Comparison of ENCODE assay signal across 20 cellular contexts in genomic region chr22:39208013-39208680, GRCh38. TPM values are rescaled to one million over a fixed set of nuclear protein-coding genes. Genes with fewer than 3 reads are reported as not detected.
DNase-seq lines count a peak whose midpoint lies in the region; ATAC-seq and TF ChIP-seq lines count a peak whose summit lies in the region.
"Had no signal": no experiment of that assay in that cellular context is flagged by ENCODE, and none has a peak within 500 bp of the region (broad histone marks: within the 10 kb centered on the region; RNA-seq: fewer than 3 reads in every experiment).

No MANE protein-coding gene starts in this region.

- no peak overlapping the region for H2BK15ac ChIP-seq in IMR-90 (ENCODE audit: low read depth, low read length)

- H3K27me3 ChIP-seq in IMR-90 (ENCODE audit: control insufficient read depth, insufficient read depth, low read length): no peaks in the 10 kb centered on the region; the same call in 1 of the 2 replicates
- H3K27me3 ChIP-seq: upper lobe of left lung had no signal

- H3K4me3 Mint-ChIP-seq in immature natural killer cell (peak overlapping the region in 3 of 5 donors; percentile 52 to 69 (median 61)), progenitor cell of endocrine pancreas (ENCODE audit: low read depth) (no peak overlapping the region)
- H3K4me3 Mint-ChIP-seq: nephron progenitor cell; T-helper 1 cell treated with Interleukin-12 subunit alpha and Interleukin-12 subunit beta and Interleukin-4 antibody, amounts not matched to agents 30 μg/mL and 1 μg/mL, for 36 hours had no signal

- POLR2A ChIA-PET in IMR-90 (lab: Charles Lee; ENCODE audit: unreplicated experiment): no interaction called here

- no peak overlapping the region for H4K91ac ChIP-seq in IMR-90 (ENCODE audit: insufficient read depth, low read depth, low read length)

- no peak for TF ChIP-seq RAD21 in IMR-90 (IDR thresholded peaks at IDR 0.05; ENCODE audit: low read length)

- no peak overlapping the region for H2AFZ ChIP-seq in IMR-90 (replicated peaks; ENCODE audit: low read length, poor library complexity)

- H2AK9ac ChIP-seq in IMR-90 (replicated peaks; ENCODE audit: low read depth, low read length, poor library complexity): no peak overlapping the region

- no peaks in the 10 kb centered on the region for H4K20me1 ChIP-seq in IMR-90 (ENCODE audit: insufficient read depth, low read length)

- BruUV-seq in IMR-90 (replicated peaks; lab: Mats Ljungman, UMichigan): no TSS peak

- no peak overlapping the region for H3K23ac ChIP-seq in IMR-90 (ENCODE audit: low read depth, low read length)

- intact Hi-C loops in IMR-90 (cut with micrococcal nuclease): no loop called here

- no peak overlapping the region for H3K14ac ChIP-seq in IMR-90 (replicated peaks; ENCODE audit: low read depth, low read length)

- no peak for TF ChIP-seq CTCF in IMR-90 (conservative IDR thresholded peaks at IDR 0.05; ENCODE audit: low read depth, low read length)
- no peak for TF ChIP-seq CTCF in progenitor cell of endocrine pancreas (IDR thresholded peaks at IDR 0.05; ENCODE audit: unreplicated experiment)
- no peak for TF ChIP-seq CTCF in omental fat pad (IDR thresholded peaks at IDR 0.05)

- no peak overlapping the region for H3K9ac ChIP-seq in IMR-90 (ENCODE audit: low read depth, low read length)

- H3K4me2 ChIP-seq in IMR-90 (ENCODE audit: low read depth, low read length): no peak overlapping the region

- H3K27ac ChIP-seq in IMR-90 (ENCODE audit: insufficient read depth, low read length): no peak overlapping the region
- H3K27ac ChIP-seq: upper lobe of left lung had no signal

- TF ChIP-seq POLR2A in IMR-90 (IDR thresholded peaks at IDR 0.05; ENCODE audit: low read depth, low read length): no peak

- no peak overlapping the region for H3K56ac ChIP-seq in IMR-90 (ENCODE audit: extremely low read depth, insufficient read depth, low read length)

- no peak overlapping the region for H2BK120ac ChIP-seq in IMR-90 (ENCODE audit: low read depth, low read length)

- peaks cover 9% of the 10 kb centered on the region for H3K4me1 ChIP-seq in IMR-90 (ENCODE audit: control insufficient read depth, insufficient read depth, low read length)

- DNase-seq in activated CD4-positive, CD25-positive, alpha-beta regulatory T cell treated with anti-CD3 and anti-CD28 coated beads, Interleukin-2, amount 50 U/mL, for 72 hours: peak; percentile 23
- no peak for DNase-seq in IMR-90
- no peak for DNase-seq in immature natural killer cell
- no peak for DNase-seq in progenitor cell of endocrine pancreas (ENCODE audit: low spot score, unreplicated experiment)
- no peak for DNase-seq in stimulated activated CD4-positive, alpha-beta T cell treated with anti-CD3 and anti-CD28 coated beads, Interleukin-2, amount 100 ng/mL, for 48 hours
- no peak for DNase-seq in omental fat pad (ENCODE audit: low spot score)
- DNase-seq: activated CD4-positive, alpha-beta T cell treated with anti-CD3 and anti-CD28 coated beads for 1 hour; activated CD8-positive, alpha-beta memory T cell treated with anti-CD3 and anti-CD28 coated beads, Interleukin-2, amount 50 U/mL, for 48 hours; activated naive CD4-positive, alpha-beta T cell treated with anti-CD3 and anti-CD28 coated beads, Interleukin-2, amount 50 U/mL, for 16 hours; NCI-H1930; nephron progenitor cell; stimulated activated CD4-positive, alpha-beta T cell treated with anti-CD3 and anti-CD28 coated beads, Interleukin-15, amount 100 ng/mL, for 24 hours; stimulated activated naive CD4-positive, alpha-beta T cell treated with Interleukin-2 at 50 U/mL for 16 hours had no signal

- H3K9me3 Mint-ChIP-seq in immature natural killer cell (no peaks in the 10 kb centered on the region), progenitor cell of endocrine pancreas (ENCODE audit: low read depth) (no peaks in the 10 kb centered on the region)
- H3K9me3 Mint-ChIP-seq: nephron progenitor cell; T-helper 1 cell treated with Interleukin-12 subunit alpha and Interleukin-12 subunit beta and Interleukin-4 antibody, amounts not matched to agents 30 μg/mL and 1 μg/mL, for 36 hours had no signal

- H3K36me3 Mint-ChIP-seq in immature natural killer cell (no peaks in the 10 kb centered on the region), progenitor cell of endocrine pancreas (ENCODE audit: insufficient read depth) (no peaks in the 10 kb centered on the region)
- H3K36me3 Mint-ChIP-seq: CD14-positive monocyte had no signal

- WGBS in IMR-90 (ENCODE audit: extremely low coverage in 2 of 2, insufficient read length in 1 of 2), 2 experiments: 94% methylated on average over 3 of the region's 11 CpGs; no CpG with 5 or more reads in 1 of the 2 experiments

- H3K4me3 ChIP-seq in IMR-90 (ENCODE audit: insufficient read depth, low read depth, low read length): no peak overlapping the region
- H3K4me3 ChIP-seq: upper lobe of left lung had no signal

- no peak for ATAC-seq in activated CD4-positive, CD25-positive, alpha-beta regulatory T cell treated with anti-CD3 and anti-CD28 coated beads, Interleukin-2, amount 50 U/mL, for 24 hours
- ATAC-seq in IMR-90 (ENCODE audit: low read depth) (no peak), GM19351 (IDR thresholded peaks at IDR 0.05; ENCODE audit: unreplicated experiment) (no peak), omental fat pad (ENCODE audit: low FRiP score) (no peak)
- ATAC-seq: Right ventricle myocardium inferior had no signal

- no peaks in the 10 kb centered on the region for H3K9me3 ChIP-seq in IMR-90 (ENCODE audit: control insufficient read depth, insufficient read depth, low read length)
- H3K9me3 ChIP-seq: upper lobe of left lung had no signal

- H2AK5ac ChIP-seq in IMR-90 (ENCODE audit: low read depth, low read length): peak overlapping the region; percentile 54

- no peaks in the 10 kb centered on the region for H3K79me1 ChIP-seq in IMR-90 (ENCODE audit: low read depth in 1 of 2, low read length in 2 of 2)

- peaks cover 39 to 45% of the 10 kb centered on the region in 2 donors for H3K4me1 Mint-ChIP-seq in immature natural killer cell
- H3K4me1 Mint-ChIP-seq in progenitor cell of endocrine pancreas (ENCODE audit: low read depth): peaks cover 7% of the 10 kb centered on the region

- H4K8ac ChIP-seq in IMR-90 (ENCODE audit: low read depth in 2 of 2, low read length in 2 of 2): no peak overlapping the region

- no peak overlapping the region for H3K18ac ChIP-seq in IMR-90 (ENCODE audit: low read depth, low read length)

- CTCF ChIA-PET in IMR-90 (lab: Yijun Ruan, JAX): no interaction called here

- no peak overlapping the region for H2BK20ac ChIP-seq in IMR-90 (ENCODE audit: low read depth, low read length)

- peaks cover 12% of the 10 kb centered on the region for H3K9me1 ChIP-seq in IMR-90 (ENCODE audit: insufficient read depth, low read length)

- peak overlapping the region in 4 of 6 donors; percentile 43 to 87 (median 60) for H3K27ac Mint-ChIP-seq in immature natural killer cell
- H3K27ac Mint-ChIP-seq in progenitor cell of endocrine pancreas: peak overlapping the region; percentile 76
- H3K27ac Mint-ChIP-seq: CD14-positive monocyte; nephron progenitor cell; T-helper 1 cell treated with Interleukin-12 subunit alpha and Interleukin-12 subunit beta and Interleukin-4 antibody, amounts not matched to agents 30 μg/mL and 1 μg/mL, for 36 hours had no signal

- H3K27me3 Mint-ChIP-seq in immature natural killer cell (ENCODE audit: low read depth in 3 of 3): peaks cover 14 to 32% (median 14%) of the 10 kb centered on the region in 3 donors
- no peaks in the 10 kb centered on the region for H3K27me3 Mint-ChIP-seq in progenitor cell of endocrine pancreas

- no peak overlapping the region; the same call in 1 of the 2 replicates for H3K4ac ChIP-seq in IMR-90 (ENCODE audit: low read depth, low read length)

- in situ Hi-C loops in IMR-90 (cut with MboI; ENCODE audit: low sequenced_read_pairs): no loop called here

- H3K36me3 ChIP-seq in IMR-90 (ENCODE audit: control insufficient read depth, insufficient read depth, low read length): no peaks in the 10 kb centered on the region
- H3K36me3 ChIP-seq: upper lobe of left lung had no signal

- dilution Hi-C loops in IMR-90 (cut with HindIII; ENCODE audit: low sequenced_read_pairs, unreplicated experiment): no loop called here

- no peak overlapping the region for H4K5ac ChIP-seq in IMR-90 (ENCODE audit: low read depth, low read length)

- H2BK5ac ChIP-seq in IMR-90 (ENCODE audit: low read depth, low read length, poor library complexity, severe bottlenecking): no peak overlapping the region

TF ChIP-seq in IMR-90, 13 proteins besides CTCF, POLR2A, EP300 and RAD21 (continues in another document):
- TF ChIP-seq MAFK (IDR thresholded peaks at IDR 0.05; ENCODE audit: low read depth, low read length) (no peak), CEBPB (IDR thresholded peaks at IDR 0.05; ENCODE audit: low read depth, low read length) (no peak), USF2 (IDR thresholded peaks at IDR 0.05; ENCODE audit: low read depth, low read length) (no peak), BHLHE40 (IDR thresholded peaks at IDR 0.05; ENCODE audit: low read depth, low read length) (no peak), CHD1 (IDR thresholded peaks at IDR 0.05; ENCODE audit: low read depth, low read length) (no peak), RCOR1 (IDR thresholded peaks at IDR 0.05; ENCODE audit: insufficient replicate concordance, low read length) (no peak), MXI1 (IDR thresholded peaks at IDR 0.05; ENCODE audit: borderline replicate concordance, low read depth, low read length) (no peak)

RNA-seq across cellular contexts. Expression of gene PDGFB, which starts 36.6 kb away (rescaled TPM):
- total RNA-seq in IMR-90 (2012; rRNA removed) (not detected in 2 replicates), progenitor cell of endocrine pancreas (6.7 and 7.1 TPM in 2 replicates), omental fat pad (10 to 100 TPM; 11.6 to 33.1 (median 14.6) TPM)
- polyA plus RNA-seq in IMR-90 (2012; rRNA removed) (0.07 and 0.09 TPM in 2 replicates), immature natural killer cell (under 1 TPM in 2 of 3 donors, not detected in 1; 0.58 to 0.61 TPM)
- polyA plus RNA-seq in IMR-90 (2012; cell fraction: cytosol; rRNA removed): 0.09 and 0.10 TPM in 2 replicates
- 0.06 and 0.09 TPM in 2 replicates for polyA plus RNA-seq in IMR-90 (2012; cell fraction: nucleus; rRNA removed; ENCODE audit: low replicate concordance)
- total RNA-seq: NCI-H460 had no signal
- polyA plus RNA-seq: CD14-positive monocyte had no signal

RNA-seq across cellular contexts. Expression of gene CBX7, which starts 55.7 kb away (rescaled TPM):
- total RNA-seq in IMR-90 (2012; rRNA removed) (0.56 and 0.90 TPM in 2 replicates), progenitor cell of endocrine pancreas (6.0 and 7.7 TPM in 2 replicates), omental fat pad (10 to 100 TPM; 22.6 to 74.9 (median 30.8) TPM)
- polyA plus RNA-seq in IMR-90 (2012; rRNA removed) (3.4 and 3.6 TPM in 2 replicates), immature natural killer cell (1 to 10 TPM; 4.5 to 9.6 (median 9.1) TPM)
- polyA plus RNA-seq in IMR-90 (2012; cell fraction: cytosol; rRNA removed): 1.9 and 2.8 TPM in 2 replicates
- 13.5 and 15.7 TPM in 2 replicates for polyA plus RNA-seq in IMR-90 (2012; cell fraction: nucleus; rRNA removed; ENCODE audit: low replicate concordance)
